ENCODE assay signal across 21 cellular contexts in the genomic region with DNA sequence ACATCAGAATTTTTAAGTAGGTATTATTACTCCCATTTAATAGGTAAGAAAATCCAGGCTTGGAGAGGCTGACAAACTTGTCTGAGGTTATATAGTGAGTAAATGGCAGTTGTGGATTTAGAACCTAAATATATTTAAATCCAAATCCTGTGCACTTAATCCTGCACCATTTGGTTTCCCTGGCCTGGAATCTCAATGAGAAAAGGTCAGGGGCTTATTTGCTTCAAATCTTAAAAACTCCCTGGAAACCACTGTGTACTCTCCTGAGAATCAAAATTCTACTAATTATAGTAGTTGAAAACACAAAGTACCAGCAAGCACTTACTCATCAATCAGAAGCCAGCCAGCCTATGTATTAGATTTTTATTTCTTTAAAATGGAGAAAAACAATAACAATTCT.
DNase-seq lines count a peak whose midpoint lies in the region; ATAC-seq and TF ChIP-seq lines count a peak whose summit lies in the region.
"Had no signal": no experiment of that assay in that cellular context is flagged by ENCODE, and none has a peak within 500 bp of the region (broad histone marks: within the 10 kb centered on the region; RNA-seq: fewer than 3 reads in every experiment).

No MANE protein-coding gene starts in this region.

- no peak overlapping the region for H2BK15ac ChIP-seq in mesenchymal stem cell (ENCODE audit: low read depth, poor library complexity, severe bottlenecking)

- H3K14ac ChIP-seq in mesenchymal stem cell (ENCODE audit: low read length in 2 of 2) = no peak overlapping the region

- H3K4me3 ChIP-seq in right atrium auricular region = no peak overlapping the region
- no peak overlapping the region for H3K4me3 ChIP-seq in mesenchymal stem cell (ENCODE audit: insufficient read depth in 1 of 2, low read depth in 1 of 2, low read length in 2 of 2)
- no peak overlapping the region for H3K4me3 ChIP-seq in esophagus squamous epithelium
- no peak overlapping the region for H3K4me3 ChIP-seq in sigmoid colon
- H3K4me3 ChIP-seq: esophagus muscularis mucosa, lower lobe of right lung had no signal

- peak overlapping the region; percentile 17 to 98 (median 81) for H3K27ac Mint-ChIP-seq in brain
- no peak overlapping the region for H3K27ac Mint-ChIP-seq in type B pancreatic cell
- H3K27ac Mint-ChIP-seq: stimulated activated effector memory CD8-positive, alpha-beta T cell treated with anti-CD3 and anti-CD28 coated beads, Interleukin-12 subunit alpha, Interleukin-12 subunit beta, amount 100 ng/mL, for 72 hours had no signal

- ATAC-seq in left ventricle myocardium superior = peak; percentile 29
- ATAC-seq: lower lobe of right lung; stimulated activated effector memory CD8-positive, alpha-beta T cell treated with anti-CD3 and anti-CD28 coated beads, Interleukin-12 subunit alpha, Interleukin-12 subunit beta, amount 100 ng/mL, for 72 hours had no signal

- H3K27me3 ChIP-seq in right atrium auricular region (no peaks in the 10 kb centered on the region), mesenchymal stem cell (ENCODE audit: control insufficient read depth in 1 of 2, insufficient read depth in 1 of 2, low read length in 2 of 2) (no peaks in the 10 kb centered on the region), esophagus squamous epithelium (no peaks in the 10 kb centered on the region), sigmoid colon (no peaks in the 10 kb centered on the region)
- H3K27me3 ChIP-seq: esophagus muscularis mucosa had no signal

- no peak overlapping the region for H4K91ac ChIP-seq in mesenchymal stem cell (ENCODE audit: low read length)

- no peak for DNase-seq in left ventricle myocardium superior
- no peak for DNase-seq in right atrium auricular region (ENCODE audit: low spot score)
- DNase-seq in mesenchymal stem cell = no peak
- no peak for DNase-seq in type B pancreatic cell (ENCODE audit: extremely low spot score, unreplicated experiment)
- no peak for DNase-seq in NCI-H1105 treated with DMSO at 0.1 percent for 48 hours (lab: John Stamatoyannopoulos, UW)
- no peak for DNase-seq in esophagus squamous epithelium (lab: John Stamatoyannopoulos, UW)
- no peak for DNase-seq in sigmoid colon
- DNase-seq: activated naive CD4-positive, alpha-beta T cell treated with Interleukin-2 at 50 U/mL for 16 hours; activated T-cell treated with anti-CD3 and anti-CD28 coated beads for 4 hours; Calu3; effector CD4-positive, alpha-beta T cell; immature natural killer cell; Kasumi-1; lower lobe of right lung; NCI-H1092 treated with DMSO at 0.1 percent for 48 hours; NCI-H2029 treated with DMSO at 0.1 percent for 48 hours; NCI-H446 had no signal

- TF ChIP-seq EP300 in sigmoid colon (IDR thresholded peaks at IDR 0.05) = no peak

- H3K36me3 ChIP-seq in right atrium auricular region (peaks cover 18% of the 10 kb centered on the region), mesenchymal stem cell (ENCODE audit: control insufficient read depth in 1 of 2, insufficient read depth in 2 of 2, low read depth in 1 of 2, low read length in 2 of 2) (peaks cover 17 to 51% of the 10 kb centered on the region in 2 experiments), esophagus squamous epithelium (peaks cover 5 to 21% (median 7%) of the 10 kb centered on the region in 3 donors), sigmoid colon (peaks cover 0 to 20% (median 2%) of the 10 kb centered on the region in 4 donors)

- TF ChIP-seq POLR2A in esophagus squamous epithelium (IDR thresholded peaks at IDR 0.05) (no peak), sigmoid colon (IDR thresholded peaks at IDR 0.05) (no peak)

- no peak for TF ChIP-seq CTCF in right atrium auricular region (IDR thresholded peaks at IDR 0.05)
- no peak for TF ChIP-seq CTCF in brain (conservative IDR thresholded peaks at IDR 0.05)
- no peak for TF ChIP-seq CTCF in type B pancreatic cell (conservative IDR thresholded peaks at IDR 0.05)
- TF ChIP-seq CTCF in esophagus squamous epithelium (IDR thresholded peaks at IDR 0.05) = no peak
- no peak for TF ChIP-seq CTCF in sigmoid colon (IDR thresholded peaks at IDR 0.05)

- no peak overlapping the region for H2AK5ac ChIP-seq in mesenchymal stem cell (ENCODE audit: low read length, severe bottlenecking)

- H3K4me1 ChIP-seq in right atrium auricular region (peaks cover 0 to 27% of the 10 kb centered on the region in 2 donors), mesenchymal stem cell (ENCODE audit: control insufficient read depth, insufficient read depth, low read depth, low read length) (peaks cover 14% of the 10 kb centered on the region), esophagus squamous epithelium (peaks cover 0 to 36% (median 0%) of the 10 kb centered on the region in 3 donors), sigmoid colon (peaks cover 0 to 17% (median 0%) of the 10 kb centered on the region in 4 donors)

- H3K4me3 Mint-ChIP-seq in brain = peak overlapping the region; percentile 66 to 94 (median 82)
- H3K4me3 Mint-ChIP-seq in type B pancreatic cell = peak overlapping the region; percentile 55
- H3K4me3 Mint-ChIP-seq: immature natural killer cell; stimulated activated effector memory CD8-positive, alpha-beta T cell treated with anti-CD3 and anti-CD28 coated beads, Interleukin-12 subunit alpha, Interleukin-12 subunit beta, amount 100 ng/mL, for 72 hours had no signal

- H3K4me2 ChIP-seq in mesenchymal stem cell (ENCODE audit: low read length, poor library complexity, severe bottlenecking) = no peak overlapping the region

- no peak overlapping the region for H4K8ac ChIP-seq in mesenchymal stem cell (ENCODE audit: low read length)

- H2AFZ ChIP-seq in mesenchymal stem cell (ENCODE audit: low read depth, low read length) = no peak overlapping the region

- H3K9me3 Mint-ChIP-seq in brain (no peaks in the 10 kb centered on the region), type B pancreatic cell (no peaks in the 10 kb centered on the region)
- H3K9me3 Mint-ChIP-seq: immature natural killer cell; stimulated activated effector memory CD8-positive, alpha-beta T cell treated with anti-CD3 and anti-CD28 coated beads, Interleukin-12 subunit alpha, Interleukin-12 subunit beta, amount 100 ng/mL, for 72 hours had no signal

- H3K18ac ChIP-seq in mesenchymal stem cell (ENCODE audit: low read depth in 1 of 2, low read length in 2 of 2) = no peak overlapping the region

- no peak overlapping the region for H3K27ac ChIP-seq in right atrium auricular region
- H3K27ac ChIP-seq in mesenchymal stem cell (ENCODE audit: low read length, poor library complexity, severe bottlenecking) = no peak overlapping the region
- H3K27ac ChIP-seq in esophagus squamous epithelium = peak overlapping the region in 1 of 4 donors; percentile 40
- no peak overlapping the region for H3K27ac ChIP-seq in sigmoid colon
- H3K27ac ChIP-seq: lower lobe of right lung, VCaP had no signal

- peaks cover 43% of the 10 kb centered on the region for H3K79me1 ChIP-seq in mesenchymal stem cell (replicated peaks; ENCODE audit: low read length, poor library complexity, severe bottlenecking)

- no peak overlapping the region for H2BK12ac ChIP-seq in mesenchymal stem cell (ENCODE audit: low read length in 2 of 2)

- H3K27me3 Mint-ChIP-seq in brain = no peaks in the 10 kb centered on the region
- no peaks in the 10 kb centered on the region for H3K27me3 Mint-ChIP-seq in type B pancreatic cell

- peak overlapping the region; percentile 76 for H3K9ac ChIP-seq in mesenchymal stem cell (ENCODE audit: low read length)

- intact Hi-C loops in left ventricle myocardium superior (cut with micrococcal nuclease) (no loop called here), esophagus squamous epithelium (cut with DNase I) (no loop called here), sigmoid colon (cut with DNase I) (no loop called here)

- no peak overlapping the region for H2BK120ac ChIP-seq in mesenchymal stem cell (ENCODE audit: low read depth, low read length)

- no peak overlapping the region for H3K4ac ChIP-seq in mesenchymal stem cell (ENCODE audit: low read depth in 1 of 2, low read length in 2 of 2)

- H3K9me3 ChIP-seq in right atrium auricular region (no peaks in the 10 kb centered on the region), mesenchymal stem cell (ENCODE audit: control insufficient read depth, low read length) (no peaks in the 10 kb centered on the region), esophagus squamous epithelium (no peaks in the 10 kb centered on the region), sigmoid colon (no peaks in the 10 kb centered on the region)
- H3K9me3 ChIP-seq: esophagus muscularis mucosa, lower lobe of right lung had no signal

- H3K36me3 Mint-ChIP-seq in brain (peaks cover 10% of the 10 kb centered on the region), type B pancreatic cell (peaks cover 12% of the 10 kb centered on the region)
- H3K36me3 Mint-ChIP-seq: stimulated activated effector memory CD8-positive, alpha-beta T cell treated with anti-CD3 and anti-CD28 coated beads, Interleukin-12 subunit alpha, Interleukin-12 subunit beta, amount 100 ng/mL, for 72 hours had no signal

- H3K4me1 Mint-ChIP-seq in brain (peaks cover 39% of the 10 kb centered on the region), type B pancreatic cell (ENCODE audit: unreplicated experiment) (peaks cover 22% of the 10 kb centered on the region)
- H3K4me1 Mint-ChIP-seq: stimulated activated effector memory CD8-positive, alpha-beta T cell treated with anti-CD3 and anti-CD28 coated beads, Interleukin-12 subunit alpha, Interleukin-12 subunit beta, amount 100 ng/mL, for 72 hours had no signal

- H3K23ac ChIP-seq in mesenchymal stem cell (ENCODE audit: low read length in 2 of 2) = no peak overlapping the region

- no peak overlapping the region for H2BK5ac ChIP-seq in mesenchymal stem cell (ENCODE audit: low read depth, low read length, poor library complexity, severe bottlenecking)
